In the genomic region with DNA sequence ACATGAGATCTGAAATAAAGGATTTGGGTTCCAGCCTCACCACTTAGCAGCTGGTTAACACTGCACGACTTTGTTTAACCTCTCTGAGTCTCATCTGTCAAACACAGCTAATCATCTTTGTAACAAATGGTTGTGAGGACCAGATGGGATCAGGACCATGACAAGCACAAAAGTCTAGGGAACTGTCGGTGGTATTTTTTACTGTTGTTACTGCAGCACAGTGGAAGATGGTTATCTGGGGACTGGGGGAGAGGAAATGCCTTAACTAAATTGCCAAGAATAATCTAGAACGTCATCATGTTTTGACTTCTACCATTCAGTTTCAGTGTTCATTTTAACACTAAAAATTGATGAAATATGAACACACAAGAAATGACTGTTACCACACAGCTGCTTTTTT, we compare ENCODE assay signal across 22 cellular contexts.
A peak's percentile ranks its signal among the peaks of the same experiment; 100 is the strongest.
DNase-seq lines count a peak whose midpoint lies in the region; ATAC-seq, FAIRE-seq and TF ChIP-seq lines count a peak whose summit lies in the region.
"Had no signal": no experiment of that assay in that cellular context is flagged by ENCODE, and none has a peak within 500 bp of the region (broad histone marks: within the 10 kb centered on the region; RNA-seq: fewer than 3 reads in every experiment).

No MANE protein-coding gene starts in this region.

- TF ChIP-seq CTCF in D721Med (IDR thresholded peaks at IDR 0.05; ENCODE audit: insufficient read depth, missing control alignments), result no peak
- TF ChIP-seq CTCF in astrocyte (IDR thresholded peaks at IDR 0.05; ENCODE audit: insufficient read depth, low read depth, low read length), result no peak
- TF ChIP-seq CTCF in PC-9 (conservative IDR thresholded peaks at IDR 0.05), result no peak

- H3K79me2 ChIP-seq in astrocyte (ENCODE audit: insufficient read depth, low read length) (no peaks in the 10 kb centered on the region), PC-9 (ENCODE audit: low read depth) (no peaks in the 10 kb centered on the region), GM23248 (ENCODE audit: insufficient read depth) (no peaks in the 10 kb centered on the region)

- H3K36me3 ChIP-seq in astrocyte (ENCODE audit: insufficient read depth, low read length) (peaks cover 4% of the 10 kb centered on the region), PC-9 (ENCODE audit: low read depth) (no peaks in the 10 kb centered on the region), GM23248 (ENCODE audit: low read depth) (no peaks in the 10 kb centered on the region)

- H3K36me3 Mint-ChIP-seq in astrocyte (ENCODE audit: low read depth, unreplicated experiment), result peaks cover 5% of the 10 kb centered on the region
- H3K36me3 Mint-ChIP-seq: CD4-positive, CD25-positive, alpha-beta regulatory T cell had no signal

- H3K9me3 Mint-ChIP-seq in astrocyte (ENCODE audit: unreplicated experiment), result no peaks in the 10 kb centered on the region
- H3K9me3 Mint-ChIP-seq: dendritic cell treated with granulocyte-macrophage colony-stimulating factor and Interleukin-4, amounts not matched to agents 40 ng/mL and 50 ng/mL, for 4 days; HFFc6; neural progenitor cell had no signal

- peaks cover 13% of the 10 kb centered on the region for H3K4me1 Mint-ChIP-seq in astrocyte (ENCODE audit: low read depth, unreplicated experiment)
- H3K4me1 Mint-ChIP-seq: neural progenitor cell had no signal

- FAIRE-seq in D721Med (lab: Jason Lieb, UNC), result peak; percentile 89
- FAIRE-seq in astrocyte (lab: Jason Lieb, UNC), result no peak
- FAIRE-seq: K562 had no signal

- H3K27ac ChIP-seq in astrocyte (ENCODE audit: low read depth, low read length) (no peak overlapping the region), PC-9 (no peak overlapping the region), GM23248 (no peak overlapping the region)
- H3K27ac ChIP-seq: neural progenitor cell, vagina had no signal

- H3K9ac ChIP-seq in astrocyte (ENCODE audit: low read length), result no peak overlapping the region
- H3K9ac ChIP-seq in GM23248, result no peak overlapping the region
- H3K9ac ChIP-seq: neural progenitor cell had no signal

- H2AFZ ChIP-seq in astrocyte (ENCODE audit: low read depth, low read length), result no peak overlapping the region
- H2AFZ ChIP-seq in PC-9, result no peak overlapping the region
- H2AFZ ChIP-seq in GM23248, result no peak overlapping the region
- H2AFZ ChIP-seq: neural progenitor cell had no signal

- H3K4me3 ChIP-seq in astrocyte (ENCODE audit: insufficient read depth, low read depth, low read length), result no peak overlapping the region
- H3K4me3 ChIP-seq in PC-9, result no peak overlapping the region
- no peak overlapping the region for H3K4me3 ChIP-seq in GM23248
- H3K4me3 ChIP-seq: K562, neural progenitor cell, vagina had no signal

- H3K27me3 ChIP-seq in astrocyte (ENCODE audit: insufficient read depth, low read length) (no peaks in the 10 kb centered on the region), PC-9 (ENCODE audit: insufficient read depth, low read depth) (no peaks in the 10 kb centered on the region), GM23248 (replicated peaks; ENCODE audit: insufficient read depth) (no peaks in the 10 kb centered on the region)
- H3K27me3 ChIP-seq: neural progenitor cell, vagina had no signal

- H3F3A ChIP-seq in PC-9 (ENCODE audit: insufficient read depth, low read depth), result no peaks in the 10 kb centered on the region
- no peaks in the 10 kb centered on the region for H3F3A ChIP-seq in GM23248 (ENCODE audit: insufficient read depth)

- no peak overlapping the region for H3K4me3 Mint-ChIP-seq in astrocyte (ENCODE audit: unreplicated experiment)
- H3K4me3 Mint-ChIP-seq: CD4-positive, CD25-positive, alpha-beta regulatory T cell; dendritic cell treated with granulocyte-macrophage colony-stimulating factor and Interleukin-4, amounts not matched to agents 40 ng/mL and 50 ng/mL, for 4 days; HFFc6; neural progenitor cell had no signal

- no peaks in the 10 kb centered on the region for H3K27me3 Mint-ChIP-seq in astrocyte (ENCODE audit: low read depth, unreplicated experiment)
- H3K27me3 Mint-ChIP-seq: CD4-positive, CD25-positive, alpha-beta regulatory T cell; dendritic cell treated with granulocyte-macrophage colony-stimulating factor and Interleukin-4, amounts not matched to agents 40 ng/mL and 50 ng/mL, for 4 days had no signal

- CTCF ChIA-PET in PC-9 (lab: Charles Lee), result no interaction called here

- H3K27ac Mint-ChIP-seq in astrocyte (ENCODE audit: unreplicated experiment), result no peak overlapping the region
- H3K27ac Mint-ChIP-seq: CD4-positive, CD25-positive, alpha-beta regulatory T cell; dendritic cell treated with granulocyte-macrophage colony-stimulating factor and Interleukin-4, amounts not matched to agents 40 ng/mL and 50 ng/mL, for 4 days; HFFc6; neural progenitor cell had no signal

- BruUV-seq in PC-9 (replicated peaks; lab: Mats Ljungman, UMichigan), result no TSS peak

- ATAC-seq in HG02970 (IDR thresholded peaks at IDR 0.05; ENCODE audit: low FRiP score, unreplicated experiment), result no peak
- ATAC-seq: K562 had no signal

- POLR2A ChIA-PET in PC-9 (lab: Charles Lee; ENCODE audit: unreplicated experiment), result no interaction called here

- no peak overlapping the region for H3K4me2 ChIP-seq in astrocyte (ENCODE audit: low read length)
- no peak overlapping the region for H3K4me2 ChIP-seq in PC-9
- H3K4me2 ChIP-seq in GM23248 (ENCODE audit: unreplicated experiment), result no peak overlapping the region
- H3K4me2 ChIP-seq: neural progenitor cell had no signal

- DNase-seq in D721Med (ENCODE audit: insufficient read length, low spot score) (no peak), NCI-H1694 (lab: John Stamatoyannopoulos, UW) (peak; percentile 3), astrocyte (ENCODE audit: low read depth) (peak; percentile 70), lung microvascular endothelial cell (ENCODE audit: low read depth in 2 of 2) (peak; percentile 82 to 89), PC-9 (no peak), GM23248 (no peak), Kasumi-1 (lab: John Stamatoyannopoulos, UW) (no peak)
- DNase-seq: activated CD4-positive, CD25-positive, alpha-beta regulatory T cell; CD4-positive, CD25-positive, alpha-beta regulatory T cell; DMS153; HFFc6; midbrain; MV-4-11; NCI-H2081; NCI-H748 treated with DMSO at 0.1 percent for 48 hours; stimulated activated CD4-positive, alpha-beta T cell treated with anti-CD3 and anti-CD28 coated beads, Interleukin-12 subunit alpha, Interleukin-12 subunit beta, amount 100 ng/mL, for 4 hours; substantia nigra had no signal

- 38 to 46% methylated on average over 3 of the region's 3 CpGs for WGBS in GM23248 (ENCODE audit: low coverage in 1 of 2, low lambda C conversion rate in 2 of 2, missing lambda C conversion rate in 2 of 2), 2 experiments

- no peaks in the 10 kb centered on the region for H4K20me1 ChIP-seq in astrocyte (ENCODE audit: insufficient read depth, low read length)
- no peaks in the 10 kb centered on the region for H4K20me1 ChIP-seq in PC-9 (ENCODE audit: insufficient read depth)
- H4K20me1 ChIP-seq in GM23248 (ENCODE audit: insufficient read depth), result no peaks in the 10 kb centered on the region

- no peaks in the 10 kb centered on the region for H3K4me1 ChIP-seq in astrocyte (ENCODE audit: insufficient read depth, low read length)
- H3K4me1 ChIP-seq in PC-9 (replicated peaks; ENCODE audit: insufficient read depth), result no peaks in the 10 kb centered on the region
- H3K4me1 ChIP-seq in GM23248 (ENCODE audit: insufficient read depth), result no peaks in the 10 kb centered on the region
- H3K4me1 ChIP-seq: neural progenitor cell, vagina had no signal

- in situ Hi-C loops in GM23248 (cut with MboI), result loop anchor here (10.0 kb wide), 1 partner anchor 278 kb away; the partner anchor contains the start of gene GBA3

- H3K9me2 ChIP-seq in PC-9 (ENCODE audit: insufficient read depth), result no peaks in the 10 kb centered on the region
- no peaks in the 10 kb centered on the region for H3K9me2 ChIP-seq in GM23248 (ENCODE audit: insufficient read depth)

- H3K9me3 ChIP-seq in astrocyte (ENCODE audit: insufficient read depth, low read depth, low read length) (no peaks in the 10 kb centered on the region), PC-9 (ENCODE audit: insufficient read depth, low read depth) (no peaks in the 10 kb centered on the region), GM23248 (ENCODE audit: low read depth) (no peaks in the 10 kb centered on the region)
- H3K9me3 ChIP-seq: vagina had no signal

- intact Hi-C loops in PC-9 (cut with micrococcal nuclease; ENCODE audit: unreplicated experiment), result no loop called here

Comparison
In these comparisons a context has a peak if more than half of its experiments do, and no peak if none do; other contexts are left out.
1. DNase-seq: peak in NCI-H1694 (single experiment), astrocyte (single experiment) and lung microvascular endothelial cell (2 of 2); none in D721Med (single experiment), PC-9 (0 of 2), GM23248 (single experiment) and Kasumi-1 (0 of 2).